Comparison of ENCODE assay signal across 3 cellular contexts in the genomic region with DNA sequence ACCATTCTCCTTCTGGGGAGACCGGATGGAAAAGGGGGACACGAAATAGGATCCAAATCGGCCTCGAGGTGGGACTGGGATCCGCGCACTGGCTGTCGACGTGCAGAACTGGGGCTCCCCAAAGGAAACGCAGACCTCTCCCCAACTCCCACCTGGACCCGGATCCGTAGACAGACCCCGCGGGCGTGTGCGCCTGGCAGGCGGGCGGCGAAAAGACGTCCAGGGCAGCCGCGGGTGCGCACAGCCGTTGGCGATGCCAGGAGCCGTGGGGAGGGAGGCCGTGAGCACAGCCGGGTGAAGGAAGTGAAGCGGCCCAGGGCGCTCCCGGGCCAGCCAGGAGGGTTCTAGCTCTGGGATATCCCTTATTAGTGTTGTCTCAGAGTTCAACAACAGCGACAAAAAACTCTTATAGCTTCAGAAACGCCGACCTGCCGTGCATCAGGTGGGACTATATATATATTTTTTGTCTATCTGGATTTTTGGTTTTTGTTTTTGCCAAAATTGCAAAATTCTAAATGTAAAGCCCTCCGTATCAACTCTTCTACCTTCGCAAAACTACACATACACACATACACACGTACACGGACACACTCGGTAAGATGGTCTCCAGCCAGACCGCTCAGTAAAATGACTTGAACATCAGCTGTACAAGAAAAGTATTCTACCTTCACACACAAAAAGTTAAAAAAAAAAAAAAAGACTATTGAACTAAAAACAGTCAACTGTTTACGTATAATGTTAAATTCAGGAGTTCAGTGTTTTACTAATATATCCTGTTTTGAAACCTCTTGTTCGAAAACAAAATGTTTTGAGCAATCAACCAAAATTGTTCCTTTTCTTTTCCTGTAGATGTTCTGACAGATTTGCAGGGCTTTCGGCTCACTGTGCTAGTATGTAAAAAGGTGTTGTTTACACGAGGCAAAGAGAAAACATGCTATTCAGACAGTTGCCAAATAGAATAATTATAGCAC.
A peak's percentile ranks its signal among the peaks of the same experiment; 100 is the strongest.
TF ChIP-seq lines count a peak whose summit lies in the region.

No MANE protein-coding gene starts in this region.

TF ChIP-seq in GM23338, 12 proteins besides CTCF, POLR2A, EP300 and RAD21 (continues in another document):
- TF ChIP-seq EZH2 (IDR thresholded peaks at IDR 0.05; ENCODE audit: low read depth, unreplicated experiment), result peak; percentile 97
- TF ChIP-seq, protein P1, sequence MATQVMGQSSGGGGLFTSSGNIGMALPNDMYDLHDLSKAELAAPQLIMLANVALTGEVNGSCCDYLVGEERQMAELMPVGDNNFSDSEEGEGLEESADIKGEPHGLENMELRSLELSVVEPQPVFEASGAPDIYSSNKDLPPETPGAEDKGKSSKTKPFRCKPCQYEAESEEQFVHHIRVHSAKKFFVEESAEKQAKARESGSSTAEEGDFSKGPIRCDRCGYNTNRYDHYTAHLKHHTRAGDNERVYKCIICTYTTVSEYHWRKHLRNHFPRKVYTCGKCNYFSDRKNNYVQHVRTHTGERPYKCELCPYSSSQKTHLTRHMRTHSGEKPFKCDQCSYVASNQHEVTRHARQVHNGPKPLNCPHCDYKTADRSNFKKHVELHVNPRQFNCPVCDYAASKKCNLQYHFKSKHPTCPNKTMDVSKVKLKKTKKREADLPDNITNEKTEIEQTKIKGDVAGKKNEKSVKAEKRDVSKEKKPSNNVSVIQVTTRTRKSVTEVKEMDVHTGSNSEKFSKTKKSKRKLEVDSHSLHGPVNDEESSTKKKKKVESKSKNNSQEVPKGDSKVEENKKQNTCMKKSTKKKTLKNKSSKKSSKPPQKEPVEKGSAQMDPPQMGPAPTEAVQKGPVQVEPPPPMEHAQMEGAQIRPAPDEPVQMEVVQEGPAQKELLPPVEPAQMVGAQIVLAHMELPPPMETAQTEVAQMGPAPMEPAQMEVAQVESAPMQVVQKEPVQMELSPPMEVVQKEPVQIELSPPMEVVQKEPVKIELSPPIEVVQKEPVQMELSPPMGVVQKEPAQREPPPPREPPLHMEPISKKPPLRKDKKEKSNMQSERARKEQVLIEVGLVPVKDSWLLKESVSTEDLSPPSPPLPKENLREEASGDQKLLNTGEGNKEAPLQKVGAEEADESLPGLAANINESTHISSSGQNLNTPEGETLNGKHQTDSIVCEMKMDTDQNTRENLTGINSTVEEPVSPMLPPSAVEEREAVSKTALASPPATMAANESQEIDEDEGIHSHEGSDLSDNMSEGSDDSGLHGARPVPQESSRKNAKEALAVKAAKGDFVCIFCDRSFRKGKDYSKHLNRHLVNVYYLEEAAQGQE (IDR thresholded peaks at IDR 0.05; ENCODE audit: unreplicated experiment), result no peak
- no peak for TF ChIP-seq NANOG (IDR thresholded peaks at IDR 0.05; ENCODE audit: borderline replicate concordance)
- TF ChIP-seq ZNF331 (CRISPR knock-in tag; IDR thresholded peaks at IDR 0.05; ENCODE audit: low read depth), result no peak
- TF ChIP-seq STAT1 (IDR thresholded peaks at IDR 0.05; ENCODE audit: unreplicated experiment), result no peak
- TF ChIP-seq EZH2phosphoT487 (IDR thresholded peaks at IDR 0.05; ENCODE audit: unreplicated experiment), result peak; percentile 45
- no peak for TF ChIP-seq POLR2AphosphoS5 (IDR thresholded peaks at IDR 0.05; ENCODE audit: low read depth)
- TF ChIP-seq ZNF114 (CRISPR knock-in tag; IDR thresholded peaks at IDR 0.05), result no peak

TF ChIP-seq in H1, 55 proteins besides CTCF, POLR2A, EP300 and RAD21:
- TF ChIP-seq GABPA (IDR thresholded peaks at IDR 0.05; ENCODE audit: borderline replicate concordance, insufficient read depth, low read length) (0 out of 2 replicates have a peak, but pooled peaks have one; percentile 53), TEAD4 (IDR thresholded peaks at IDR 0.05; ENCODE audit: low read depth, low read length) (no peak), SUZ12 (IDR thresholded peaks at IDR 0.05; ENCODE audit: low read length) (peak; percentile 86), BRCA1 (IDR thresholded peaks at IDR 0.05; ENCODE audit: low read depth, low read length) (no peak), SIN3A (conservative IDR thresholded peaks at IDR 0.05 in 1 of 2, IDR thresholded peaks at IDR 0.05 in 1 of 2; ENCODE audit: low read depth in 1 of 2, low read length in 2 of 2) (no peak), EZH2 (IDR thresholded peaks at IDR 0.05; ENCODE audit: low read depth, low read length, severe bottlenecking) (peak; percentile 75), CBX8 (IDR thresholded peaks at IDR 0.05; ENCODE audit: borderline replicate concordance, low read depth, low read length) (peak; percentile 47), SP1 (IDR thresholded peaks at IDR 0.05; ENCODE audit: low read depth, low read length) (0 out of 2 replicates have a peak, but pooled peaks have one; percentile 9), TCF12 (IDR thresholded peaks at IDR 0.05; ENCODE audit: low read depth, low read length) (0 out of 2 replicates have a peak, but pooled peaks have one; percentile 22), RNF2 (IDR thresholded peaks at IDR 0.05; ENCODE audit: borderline replicate concordance, low read depth, low read length, missing control alignments, poor library complexity, severe bottlenecking) (peak; percentile 98)

TF ChIP-seq in neural cell, 6 proteins besides CTCF, POLR2A, EP300 and RAD21:
- peak; percentile 61 for TF ChIP-seq POLR2AphosphoS5 (IDR thresholded peaks at IDR 0.05)
- TF ChIP-seq, protein P1 (IDR thresholded peaks at IDR 0.05; ENCODE audit: borderline replicate concordance), result no peak
